In genomic region chr14:61636291-61636690, GRCh38 we compare ENCODE assay signal across 22 cellular contexts. TPM values are rescaled to one million over a fixed set of nuclear protein-coding genes. Genes with fewer than 3 reads are reported as not detected.
DNase-seq lines count a peak whose midpoint lies in the region; ATAC-seq, FAIRE-seq and TF ChIP-seq lines count a peak whose summit lies in the region.
"Had no signal": no experiment of that assay in that cellular context is flagged by ENCODE, and none has a peak within 500 bp of the region (broad histone marks: within the 10 kb centered on the region; RNA-seq: fewer than 3 reads in every experiment).

No MANE protein-coding gene starts in this region.

- H3K36me3 Mint-ChIP-seq in activated CD4-positive, alpha-beta T cell treated with anti-CD3 and anti-CD28 coated beads for 36 hours (ENCODE audit: low read depth), result peaks cover 2% of the 10 kb centered on the region
- no peaks in the 10 kb centered on the region for H3K36me3 Mint-ChIP-seq in stimulated activated naive CD8-positive, alpha-beta T cell treated with anti-CD3 and anti-CD28 coated beads, Interleukin-15, Interleukin-2, amounts not matched to agents 100 ng/mL and 50 ng/mL, for 24 hours (ENCODE audit: low read depth)
- H3K36me3 Mint-ChIP-seq: CD4-positive, CD25-positive, alpha-beta regulatory T cell had no signal

- DNase-seq in activated CD4-positive, alpha-beta T cell treated with anti-CD3 and anti-CD28 coated beads for 36 hours, result no peak
- no peak for DNase-seq in activated CD4-positive, alpha-beta T cell treated with anti-CD3 and anti-CD28 coated beads, Interleukin-2, amount 50 U/mL, for 48 hours
- DNase-seq in stimulated activated naive CD8-positive, alpha-beta T cell treated with anti-CD3 and anti-CD28 coated beads, Interleukin-15, Interleukin-2, amounts not matched to agents 100 U/mL and 50 U/mL, for 24 hours, result no peak
- peak; percentile 6 for DNase-seq in endothelial cell of umbilical vein (ENCODE audit: low read depth, low spot score)
- DNase-seq in stimulated activated naive CD4-positive, alpha-beta T cell treated with Interleukin-2 at 50 U/mL for 16 hours (lab: John Stamatoyannopoulos, UW), result no peak
- DNase-seq: AML-193; CD4-positive, CD25-positive, alpha-beta regulatory T cell; COR-L47; GDM1; H9; IMR-90; NCI-H1417 treated with DMSO at 0.1 percent for 48 hours; NCI-H187 treated with DMSO at 0.1 percent for 48 hours; NCI-H226; NCI-H524 treated with DMSO at 0.1 percent for 48 hours; PC-9 had no signal

- CTCF ChIA-PET in activated CD4-positive, alpha-beta T cell treated with anti-CD3 and anti-CD28 coated beads for 36 hours (lab: Charles Lee), result interaction anchor here (1.0 to 1.5 kb wide), 2 partner anchors 16 to 160 kb away, joined by 3 read pairs; no protein-coding TSS in a partner anchor
- CTCF ChIA-PET in endothelial cell of umbilical vein (lab: Charles Lee), result interaction anchor here (0.6 kb wide), 1 partner anchor 21 kb away, joined by 5 read pairs; no protein-coding TSS in a partner anchor

- H3K4me1 ChIP-seq in endothelial cell of umbilical vein (ENCODE audit: control insufficient read depth, extremely low read depth, insufficient read depth, low read length), result no peaks in the 10 kb centered on the region

- POLR2A ChIA-PET in activated CD4-positive, alpha-beta T cell treated with anti-CD3 and anti-CD28 coated beads for 36 hours (lab: Charles Lee), result no interaction called here
- POLR2A ChIA-PET in endothelial cell of umbilical vein (lab: Charles Lee), result no interaction called here

- H3K27ac Mint-ChIP-seq in activated CD4-positive, alpha-beta T cell treated with anti-CD3 and anti-CD28 coated beads for 36 hours, result peak overlapping the region; percentile 49
- peak overlapping the region; percentile 83 for H3K27ac Mint-ChIP-seq in stimulated activated naive CD8-positive, alpha-beta T cell treated with anti-CD3 and anti-CD28 coated beads, Interleukin-15, Interleukin-2, amounts not matched to agents 100 ng/mL and 50 ng/mL, for 24 hours
- H3K27ac Mint-ChIP-seq: H9 had no signal

- H3K27ac ChIP-seq in endothelial cell of umbilical vein (ENCODE audit: insufficient read depth, low read depth, low read length), result no peak overlapping the region
- H3K27ac ChIP-seq: 22Rv1, HL-60, PC-9, RWPE1 had no signal

- intact Hi-C loops in activated CD4-positive, alpha-beta T cell treated with anti-CD3 and anti-CD28 coated beads for 36 hours (cut with DNase I, micrococcal nuclease), result no loop called here
- intact Hi-C loops in endothelial cell of umbilical vein (cut with micrococcal nuclease), result no loop called here

- H3K36me3 ChIP-seq in endothelial cell of umbilical vein (ENCODE audit: control insufficient read depth in 2 of 2, extremely low read depth in 1 of 2, insufficient read depth in 2 of 2, low read length in 2 of 2), result no peaks in the 10 kb centered on the region

- no TSS peak for BruUV-seq in endothelial cell of umbilical vein (replicated peaks; lab: Mats Ljungman, UMichigan)

- no peak overlapping the region for H3K4me3 ChIP-seq in endothelial cell of umbilical vein (replicated peaks in 1 of 3; ENCODE audit: insufficient read depth in 1 of 3, low read depth in 1 of 3, low read length in 3 of 3)
- H3K4me3 ChIP-seq: PC-9 had no signal

- H3K9me3 ChIP-seq in endothelial cell of umbilical vein (replicated peaks; ENCODE audit: control insufficient read depth, insufficient read depth, low read length), result no peaks in the 10 kb centered on the region

- H4K20me1 ChIP-seq in endothelial cell of umbilical vein (replicated peaks; ENCODE audit: control insufficient read depth, extremely low read depth, insufficient read depth, low read length), result no peaks in the 10 kb centered on the region

- no peak for TF ChIP-seq CTCF in endothelial cell of umbilical vein (IDR thresholded peaks at IDR 0.05; ENCODE audit: extremely low read depth in 1 of 2, insufficient read depth in 1 of 2, low read depth in 1 of 2, low read length in 2 of 2)

- H3K27me3 Mint-ChIP-seq in activated CD4-positive, alpha-beta T cell treated with anti-CD3 and anti-CD28 coated beads for 36 hours, result no peaks in the 10 kb centered on the region
- no peaks in the 10 kb centered on the region for H3K27me3 Mint-ChIP-seq in stimulated activated naive CD8-positive, alpha-beta T cell treated with anti-CD3 and anti-CD28 coated beads, Interleukin-15, Interleukin-2, amounts not matched to agents 100 ng/mL and 50 ng/mL, for 24 hours
- H3K27me3 Mint-ChIP-seq: CD4-positive, CD25-positive, alpha-beta regulatory T cell had no signal

- H3K27me3 ChIP-seq in endothelial cell of umbilical vein (ENCODE audit: control insufficient read depth in 2 of 2, insufficient read depth in 2 of 2, low read length in 2 of 2), result no peaks in the 10 kb centered on the region

- H3K4me3 Mint-ChIP-seq in activated CD4-positive, alpha-beta T cell treated with anti-CD3 and anti-CD28 coated beads for 36 hours, result no peak overlapping the region
- no peak overlapping the region for H3K4me3 Mint-ChIP-seq in stimulated activated naive CD8-positive, alpha-beta T cell treated with anti-CD3 and anti-CD28 coated beads, Interleukin-15, Interleukin-2, amounts not matched to agents 100 ng/mL and 50 ng/mL, for 24 hours
- H3K4me3 Mint-ChIP-seq: CD4-positive, CD25-positive, alpha-beta regulatory T cell; H9 had no signal

- dilution Hi-C loops in endothelial cell of umbilical vein (cut with MboI; ENCODE audit: extremely low pct_ligation_motif_present, low sequenced_read_pairs), result no loop called here

- no peak overlapping the region for H3K9ac ChIP-seq in endothelial cell of umbilical vein (replicated peaks; ENCODE audit: extremely low read depth, insufficient read depth, low read length)

- FAIRE-seq in endothelial cell of umbilical vein (lab: Jason Lieb, UNC), result no peak

- no peak overlapping the region for H3K4me2 ChIP-seq in endothelial cell of umbilical vein (ENCODE audit: insufficient read depth, low read length)
- H3K4me2 ChIP-seq: PC-9 had no signal

- no peaks in the 10 kb centered on the region for H3K9me1 ChIP-seq in endothelial cell of umbilical vein (replicated peaks; ENCODE audit: control insufficient read depth, extremely low read depth, insufficient read depth, low read length)

- no peak for TF ChIP-seq POLR2A in endothelial cell of umbilical vein (IDR thresholded peaks at IDR 0.05; ENCODE audit: low read depth, low read length)

- no peaks in the 10 kb centered on the region for H3K79me2 ChIP-seq in endothelial cell of umbilical vein (ENCODE audit: control insufficient read depth, insufficient read depth, low read length)

- H2AFZ ChIP-seq in endothelial cell of umbilical vein (ENCODE audit: low read depth, low read length), result no peak overlapping the region
- H2AFZ ChIP-seq: PC-9 had no signal

- peaks cover 9% of the 10 kb centered on the region for H3K9me3 Mint-ChIP-seq in activated CD4-positive, alpha-beta T cell treated with anti-CD3 and anti-CD28 coated beads for 36 hours (ENCODE audit: low read depth)
- peaks cover 9% of the 10 kb centered on the region for H3K9me3 Mint-ChIP-seq in stimulated activated naive CD8-positive, alpha-beta T cell treated with anti-CD3 and anti-CD28 coated beads, Interleukin-15, Interleukin-2, amounts not matched to agents 100 ng/mL and 50 ng/mL, for 24 hours
- H3K9me3 Mint-ChIP-seq: H9 had no signal

- H3K4me1 Mint-ChIP-seq in activated CD4-positive, alpha-beta T cell treated with anti-CD3 and anti-CD28 coated beads for 36 hours, result peaks cover 22% of the 10 kb centered on the region
- H3K4me1 Mint-ChIP-seq in stimulated activated naive CD8-positive, alpha-beta T cell treated with anti-CD3 and anti-CD28 coated beads, Interleukin-15, Interleukin-2, amounts not matched to agents 100 ng/mL and 50 ng/mL, for 24 hours (ENCODE audit: low read depth), result peaks cover 32% of the 10 kb centered on the region
- H3K4me1 Mint-ChIP-seq: H9 had no signal

- no peak for ATAC-seq in activated CD4-positive, alpha-beta T cell treated with anti-CD3 and anti-CD28 coated beads for 36 hours
- no peak for ATAC-seq in stimulated activated naive CD8-positive, alpha-beta T cell treated with anti-CD3 and anti-CD28 coated beads, Interleukin-15, Interleukin-2, amounts not matched to agents 100 U/mL and 50 U/mL, for 24 hours
- ATAC-seq in HG02798 (IDR thresholded peaks at IDR 0.05; ENCODE audit: poor library complexity, unreplicated experiment) (no peak), HG03095 (IDR thresholded peaks at IDR 0.05; ENCODE audit: unreplicated experiment) (no peak)

TF ChIP-seq in endothelial cell of umbilical vein, 7 proteins besides CTCF, POLR2A, EP300 and RAD21:
- no peak for TF ChIP-seq MYC (IDR thresholded peaks at IDR 0.05; ENCODE audit: low read depth, low read length)
- peak; percentile 23 for TF ChIP-seq FOS (IDR thresholded peaks at IDR 0.05; ENCODE audit: borderline replicate concordance, insufficient read depth, low read length)

RNA-seq across cellular contexts. Expression of gene HIF1A, which starts 59.0 kb away (rescaled TPM):
- total RNA-seq in activated CD4-positive, alpha-beta T cell treated with anti-CD3 and anti-CD28 coated beads for 36 hours, result 100 to 1,000 TPM; 196 to 329 TPM
- total RNA-seq in endothelial cell of umbilical vein, result 179 and 180 TPM in 2 replicates
- polyA plus RNA-seq in endothelial cell of umbilical vein, result 47.5 and 58.3 TPM in 2 replicates
- polyA plus RNA-seq in endothelial cell of umbilical vein (2011; cell fraction: cytosol; rRNA removed), result 54.8 and 55.8 TPM in 2 replicates
- 85.6 and 122 TPM in 2 replicates for polyA plus RNA-seq in endothelial cell of umbilical vein (2011; cell fraction: nucleus; rRNA removed)
- 80.0 and 108 TPM in 2 replicates for polyA plus RNA-seq in endothelial cell of umbilical vein (2012)
- 163 and 192 TPM in 2 replicates for polyA minus RNA-seq in endothelial cell of umbilical vein
- polyA minus RNA-seq in endothelial cell of umbilical vein (2011; cell fraction: cytosol; rRNA and poly(A)+ RNA removed), result 137 TPM
- 189 and 207 TPM in 2 replicates for polyA minus RNA-seq in endothelial cell of umbilical vein (2011; cell fraction: nucleus; rRNA and poly(A)+ RNA removed)
